Comparison of ENCODE assay signal across 8 cellular contexts in genomic region chr19:44644391-44645016, GRCh38. TPM values are rescaled to one million over a fixed set of nuclear protein-coding genes. Genes with fewer than 3 reads are reported as not detected.
A peak's percentile ranks its signal among the peaks of the same experiment; 100 is the strongest.
DNase-seq lines count a peak whose midpoint lies in the region; TF ChIP-seq lines count a peak whose summit lies in the region.

No MANE protein-coding gene starts in this region.

- H3K4me3 ChIP-seq in spleen: peak overlapping the region; percentile 50 to 82 (median 58)

- peaks cover 0 to 32% (median 9%) of the 10 kb centered on the region in 7 donors for H3K27me3 ChIP-seq in spleen (replicated peaks in 1 of 7)

- intact Hi-C loops in spleen (cut with DNase I; ENCODE audit: low total_unique reads): no loop called here

- H3K9me3 ChIP-seq in spleen: no peaks in the 10 kb centered on the region

- DNase-seq in NOMO-1 treated with DMSO at 0.1 percent for 48 hours (lab: John Stamatoyannopoulos, UW; ENCODE audit: unreplicated experiment): peak; percentile 7
- no peak for DNase-seq in NOMO-1 (lab: John Stamatoyannopoulos, UW; ENCODE audit: unreplicated experiment in 2 of 2)
- peak; percentile 31 for DNase-seq in NCI-H1694 treated with DMSO at 0.1 percent for 48 hours (lab: John Stamatoyannopoulos, UW)
- peak; percentile 68 for DNase-seq in astrocyte of the hippocampus (ENCODE audit: low read depth, low spot score)
- DNase-seq in iris pigment epithelial cell (ENCODE audit: low read depth): peak; percentile 33
- DNase-seq in spleen: peak; percentile 27
- DNase-seq in activated CD4-positive, CD25-positive, alpha-beta regulatory T cell treated with anti-CD3 and anti-CD28 coated beads, Interleukin-2, amount 50 U/mL, for 72 hours: no peak
- no peak for DNase-seq in stimulated activated CD4-positive, alpha-beta T cell treated with anti-CD3 and anti-CD28 coated beads, Interleukin-2, amount 100 ng/mL, for 48 hours

- H3K27ac ChIP-seq in spleen: peak overlapping the region in 7 of 8 donors; percentile 68 to 83 (median 78)

- WGBS in spleen, 5 donors: 10 to 17% (median 14%) methylated on average over 14 of the region's 14 CpGs

- TF ChIP-seq POLR2A in spleen (IDR thresholded peaks at IDR 0.05): no peak

- H3K36me3 ChIP-seq in spleen: peaks cover 0 to 12% (median 0%) of the 10 kb centered on the region in 6 donors

- TF ChIP-seq CTCF in spleen (IDR thresholded peaks at IDR 0.05 in 8 of 11, conservative IDR thresholded peaks at IDR 0.05 in 3 of 11): no peak

- H3K4me1 ChIP-seq in spleen: peaks cover 0 to 59% (median 27%) of the 10 kb centered on the region in 6 donors

RNA-seq across cellular contexts. Expression of gene PVR, which starts 0.8 kb away (rescaled TPM):
- 10 to 100 TPM; 10.2 to 18.4 (median 15.9) TPM for total RNA-seq in spleen
- 1 to 10 TPM; 2.0 to 6.1 (median 3.5) TPM for polyA plus RNA-seq in spleen

RNA-seq across cellular contexts. Expression of gene CEACAM19, which starts 26.8 kb away (rescaled TPM):
- 1 to 10 TPM; 2.3 to 6.8 (median 4.3) TPM for total RNA-seq in spleen
- 1 to 10 TPM; 1.0 to 3.9 (median 3.5) TPM for polyA plus RNA-seq in spleen

RNA-seq across cellular contexts. Expression of gene IGSF23, which starts 31.1 kb away (rescaled TPM):
- not detected for total RNA-seq in spleen
- not detected for polyA plus RNA-seq in spleen

RNA-seq across cellular contexts. Expression of gene CEACAM16, which starts 54.4 kb away (rescaled TPM):
- total RNA-seq in spleen: not detected
- not detected for polyA plus RNA-seq in spleen

Comparison
In these comparisons a context has a peak if more than half of its experiments do, and no peak if none do; other contexts are left out.
1. DNase-seq: peak in NOMO-1 treated with DMSO at 0.1 percent for 48 hours (single experiment), NCI-H1694 treated with DMSO at 0.1 percent for 48 hours (single experiment), astrocyte of the hippocampus (single experiment), iris pigment epithelial cell (single experiment) and spleen (single experiment); none in NOMO-1 (0 of 2), activated CD4-positive, CD25-positive, alpha-beta regulatory T cell treated with anti-CD3 and anti-CD28 coated beads, Interleukin-2, amount 50 U/mL, for 72 hours (single experiment) and stimulated activated CD4-positive, alpha-beta T cell treated with anti-CD3 and anti-CD28 coated beads, Interleukin-2, amount 100 ng/mL, for 48 hours (0 of 2).